Comparison of ENCODE assay signal across 8 cellular contexts in genomic region chr15:38440353-38441129, GRCh38. TPM values are rescaled to one million over a fixed set of nuclear protein-coding genes. Genes with fewer than 3 reads are reported as not detected.
A peak's percentile ranks its signal among the peaks of the same experiment; 100 is the strongest.
DNase-seq lines count a peak whose midpoint lies in the region; ATAC-seq lines count a peak whose summit lies in the region.

No MANE protein-coding gene starts in this region.

- H3K36me3 Mint-ChIP-seq in T-helper 2 cell treated with Interferon-gamma antibody and Interleukin-4, amounts not matched to agents 5 μg/mL and 100 μg/mL, for 36 hours (ENCODE audit: low read depth): no peaks in the 10 kb centered on the region

- no peaks in the 10 kb centered on the region for H3K9me3 Mint-ChIP-seq in T-helper 2 cell treated with Interferon-gamma antibody and Interleukin-4, amounts not matched to agents 5 μg/mL and 100 μg/mL, for 36 hours

- H3K27ac Mint-ChIP-seq in T-helper 2 cell treated with Interferon-gamma antibody and Interleukin-4, amounts not matched to agents 5 μg/mL and 100 μg/mL, for 36 hours: no peak overlapping the region

- H3K4me3 Mint-ChIP-seq in T-helper 2 cell treated with Interferon-gamma antibody and Interleukin-4, amounts not matched to agents 5 μg/mL and 100 μg/mL, for 36 hours: no peak overlapping the region

- intact Hi-C loops in Right ventricle myocardium inferior (cut with DNase I) (no loop called here), cardiac septum (cut with DNase I) (no loop called here)

- DNase-seq in Right ventricle myocardium inferior (ENCODE audit: missing footprints) (no peak), cardiac septum (ENCODE audit: low spot score) (no peak), NCI-H146 treated with DMSO at 0.1 percent for 48 hours (lab: John Stamatoyannopoulos, UW; ENCODE audit: unreplicated experiment) (peak; percentile 71), T47D (ENCODE audit: low read depth in 1 of 2, low spot score in 1 of 2) (peak; percentile 30 to 76), islet precursor cell (peak; percentile 91)
- DNase-seq in T-helper 2 cell treated with Interferon-gamma antibody and Interleukin-4, amounts not matched to agents 5 μg/mL and 100 μg/mL, for 36 hours (ENCODE audit: low spot score): peak; percentile 30
- peak; percentile 22 for DNase-seq in stimulated activated CD4-positive, alpha-beta T cell treated with anti-CD3 and anti-CD28 coated beads, Interleukin-2, amount 100 ng/mL, for 4 hours (ENCODE audit: low read depth)

- H3K4me1 Mint-ChIP-seq in T-helper 2 cell treated with Interferon-gamma antibody and Interleukin-4, amounts not matched to agents 5 μg/mL and 100 μg/mL, for 36 hours (ENCODE audit: low read depth): peaks cover 6% of the 10 kb centered on the region

- ATAC-seq in Right ventricle myocardium inferior: peak; percentile 80
- ATAC-seq in HG02798 (IDR thresholded peaks at IDR 0.05; ENCODE audit: poor library complexity, unreplicated experiment): peak; percentile 78

- peaks cover 45% of the 10 kb centered on the region for H3K27me3 Mint-ChIP-seq in T-helper 2 cell treated with Interferon-gamma antibody and Interleukin-4, amounts not matched to agents 5 μg/mL and 100 μg/mL, for 36 hours (ENCODE audit: low read depth)

- in situ Hi-C loops in T47D (cut with HindIII; ENCODE audit: low pct_unique_long_range_greater_than_20kb, low sequenced_read_pairs): no loop called here

RNA-seq across cellular contexts. Expression of gene FAM98B, which starts 13.4 kb away (rescaled TPM):
- total RNA-seq in Right ventricle myocardium inferior: 20.5 TPM
- total RNA-seq in cardiac septum: 25.6 TPM

Comparison
In these comparisons a context has a peak if more than half of its experiments do, and no peak if none do; other contexts are left out.
1. DNase-seq: peak in NCI-H146 treated with DMSO at 0.1 percent for 48 hours (single experiment), T-helper 2 cell treated with Interferon-gamma antibody and Interleukin-4, amounts not matched to agents 5 μg/mL and 100 μg/mL, for 36 hours (single experiment), T47D (2 of 2), islet precursor cell (single experiment) and stimulated activated CD4-positive, alpha-beta T cell treated with anti-CD3 and anti-CD28 coated beads, Interleukin-2, amount 100 ng/mL, for 4 hours (single experiment); none in Right ventricle myocardium inferior (single experiment) and cardiac septum (single experiment).